In genomic region chr7:41205600-41205999, GRCh38 we compare ENCODE assay signal across 1 cellular context.
TF ChIP-seq lines count a peak whose summit lies in the region.

No MANE protein-coding gene starts in this region.

TF ChIP-seq in GM23338, 12 proteins besides CTCF, POLR2A, EP300 and RAD21 (continued from another document):
- TF ChIP-seq ZNF462 (CRISPR knock-in tag; IDR thresholded peaks at IDR 0.05) (no peak), REST (IDR thresholded peaks at IDR 0.05; ENCODE audit: unreplicated experiment) (no peak), ZNF331 (CRISPR knock-in tag; IDR thresholded peaks at IDR 0.05; ENCODE audit: low read depth) (no peak), POLR2AphosphoS5 (IDR thresholded peaks at IDR 0.05; ENCODE audit: low read depth) (no peak), STAT1 (IDR thresholded peaks at IDR 0.05; ENCODE audit: unreplicated experiment) (no peak), EZH2phosphoT487 (IDR thresholded peaks at IDR 0.05; ENCODE audit: unreplicated experiment) (no peak)
